8 cellular contexts compared by ENCODE assay signal in genomic region chr6:2857580-2858337, GRCh38. TPM values are rescaled to one million over a fixed set of nuclear protein-coding genes. Genes with fewer than 3 reads are reported as not detected.
DNase-seq lines count a peak whose midpoint lies in the region; ATAC-seq and TF ChIP-seq lines count a peak whose summit lies in the region.

No MANE protein-coding gene starts in this region.

- DNase-seq in SW480 (ENCODE audit: low spot score) = peak; percentile 84
- peak; percentile 82 for DNase-seq in amniotic epithelial cell (ENCODE audit: low read depth)
- DNase-seq in right lobe of liver = peak in 2 of 3 donors; percentile 74 to 75
- DNase-seq in stimulated activated CD8-positive, alpha-beta memory T cell treated with anti-CD3 and anti-CD28 coated beads, Interleukin-4, amount 100 ng/mL, for 24 hours (ENCODE audit: low read depth) = peak; percentile 70
- no peak for DNase-seq in NCI-H510A (lab: John Stamatoyannopoulos, UW)
- DNase-seq in NCI-H446 treated with DMSO at 0.1 percent for 48 hours (lab: John Stamatoyannopoulos, UW) = no peak

- TF ChIP-seq POLR2A in GM18526 (IDR thresholded peaks at IDR 0.05; ENCODE audit: extremely low read depth, insufficient read length) (peak; percentile 62), right lobe of liver (IDR thresholded peaks at IDR 0.05) (no peak)

- peak; percentile 47 for ATAC-seq in HG03039 (IDR thresholded peaks at IDR 0.05; ENCODE audit: unreplicated experiment)
- peak; percentile 56 to 72 (median 66) for ATAC-seq in right lobe of liver

- no peak overlapping the region for H3K4me3 ChIP-seq in right lobe of liver

- WGBS in right lobe of liver (ENCODE audit: insufficient coverage, low coverage, low lambda C conversion rate, missing lambda C conversion rate) = 24% methylated on average over 13 of the region's 18 CpGs

- no peak for TF ChIP-seq CTCF in right lobe of liver (IDR thresholded peaks at IDR 0.05)

- H3K27ac ChIP-seq in right lobe of liver = peak overlapping the region; percentile 21 to 86 (median 52)

- no peaks in the 10 kb centered on the region for H3K36me3 ChIP-seq in right lobe of liver

- intact Hi-C loops in right lobe of liver (cut with DNase I) = no loop called here

- peaks cover 0 to 25% (median 0%) of the 10 kb centered on the region in 4 donors for H3K4me1 ChIP-seq in right lobe of liver

- no peaks in the 10 kb centered on the region for H3K27me3 ChIP-seq in right lobe of liver

- H3K9me3 ChIP-seq in right lobe of liver = no peaks in the 10 kb centered on the region

RNA-seq across cellular contexts. Expression of gene SERPINB1, which starts 16.1 kb away (rescaled TPM):
- total RNA-seq in right lobe of liver = 10 to 100 TPM in 5 of 6 experiments, 1 to 10 TPM in 1; 7.2 to 44.6 (median 25.2) TPM

RNA-seq across cellular contexts. Expression of gene SERPINB9, which starts 45.4 kb away (rescaled TPM):
- 10 to 100 TPM in 1 of 6 experiments, 1 to 10 TPM in 5; 1.8 to 19.0 (median 4.6) TPM for total RNA-seq in right lobe of liver

Comparison
In these comparisons a context has a peak if more than half of its experiments do, and no peak if none do; other contexts are left out.
1. DNase-seq: peak in SW480 (single experiment), amniotic epithelial cell (single experiment), right lobe of liver (2 of 3) and stimulated activated CD8-positive, alpha-beta memory T cell treated with anti-CD3 and anti-CD28 coated beads, Interleukin-4, amount 100 ng/mL, for 24 hours (single experiment); none in NCI-H510A (single experiment) and NCI-H446 treated with DMSO at 0.1 percent for 48 hours (single experiment).